Comparison of ENCODE assay signal across 7 cellular contexts in genomic region chr2:219570194-219570923, GRCh38. TPM values are rescaled to one million over a fixed set of nuclear protein-coding genes. Genes with fewer than 3 reads are reported as not detected.
A peak's percentile ranks its signal among the peaks of the same experiment; 100 is the strongest.
DNase-seq lines count a peak whose midpoint lies in the region; ATAC-seq, FAIRE-seq and TF ChIP-seq lines count a peak whose summit lies in the region.

No MANE protein-coding gene starts in this region.

- intact Hi-C loops in Panc1 (cut with micrococcal nuclease; ENCODE audit: unreplicated experiment): no loop called here

- CTCF ChIA-PET in Panc1 (lab: Charles Lee): interaction anchor here (1.2 kb wide), 1 partner anchor 10 kb away, joined by 3 read pairs; no protein-coding TSS in a partner anchor

- H3K4me1 ChIP-seq in Panc1 (ENCODE audit: control insufficient read depth, insufficient read depth, low read length): peaks cover 16% of the 10 kb centered on the region

- H3K27me3 ChIP-seq in Panc1 (ENCODE audit: control insufficient read depth, insufficient read depth, low read length): no peaks in the 10 kb centered on the region

- 0 out of 2 replicates have a peak overlapping the region, but pooled peaks have one; percentile 23 for H3K27ac ChIP-seq in Panc1 (ENCODE audit: low read length)
- H3K27ac ChIP-seq in epithelial cell of prostate: peak overlapping the region; percentile 43

- no peak for FAIRE-seq in GM12892 (lab: Jason Lieb, UNC)

- peak; percentile 21 for DNase-seq in GM12892 (ENCODE audit: insufficient read length)
- DNase-seq in Panc1 (ENCODE audit: low read depth, low spot score): no peak
- no peak for DNase-seq in epithelial cell of prostate (ENCODE audit: low read depth, low spot score)
- DNase-seq in myocyte (ENCODE audit: low read depth): peak; percentile 46
- no peak for DNase-seq in stimulated activated naive CD4-positive, alpha-beta T cell treated with Interleukin-2 at 50 U/mL for 16 hours (lab: John Stamatoyannopoulos, UW)

- POLR2A ChIA-PET in Panc1 (lab: Charles Lee): interaction anchor here (0.6 kb wide), 1 partner anchor 324 kb away, joined by 8 read pairs; no protein-coding TSS in a partner anchor

- BruUV-seq in Panc1 (replicated peaks; lab: Mats Ljungman, UMichigan): no TSS peak

- H3K9me3 ChIP-seq in Panc1 (ENCODE audit: control insufficient read depth, insufficient read depth, low read depth, low read length): no peaks in the 10 kb centered on the region

- TF ChIP-seq POLR2A in GM12892 (IDR thresholded peaks at IDR 0.05; ENCODE audit: low read depth, low read length): no peak

- peak; percentile 79 for ATAC-seq in Panc1
- no peak for ATAC-seq in GM18867 (IDR thresholded peaks at IDR 0.05; ENCODE audit: unreplicated experiment)
- no peak for ATAC-seq in GM18873 (IDR thresholded peaks at IDR 0.05; ENCODE audit: low FRiP score, unreplicated experiment)

- no peaks in the 10 kb centered on the region for H3K36me3 ChIP-seq in Panc1 (ENCODE audit: control insufficient read depth, insufficient read depth, low read length)

- H3K4me3 ChIP-seq in Panc1 (ENCODE audit: low read depth in 2 of 2, low read length in 2 of 2): peak overlapping the region; percentile 49

- TF ChIP-seq CTCF in Panc1 (IDR thresholded peaks at IDR 0.05): no peak

- in situ Hi-C loops in Panc1 (cut with HindIII; ENCODE audit: low pct_unique_long_range_greater_than_20kb, low sequenced_read_pairs): no loop called here

RNA-seq across cellular contexts. Expression of gene OBSL1, which starts 1.0 kb away (rescaled TPM):
- polyA plus RNA-seq in GM12892 (2012; ENCODE audit: missing spikeins): not detected
- 25.5 TPM for total RNA-seq in Panc1 (2021; ENCODE audit: unreplicated experiment)
- 53.9 TPM for polyA plus RNA-seq in Panc1 (2012; ENCODE audit: insufficient read length)
- total RNA-seq in myocyte: 159 and 173 TPM in 2 replicates
- 139 TPM for polyA plus RNA-seq in myocyte (2012)

RNA-seq across cellular contexts. Expression of gene INHA, which starts 1.8 kb away (rescaled TPM):
- polyA plus RNA-seq in GM12892 (2012; ENCODE audit: missing spikeins): not detected
- total RNA-seq in Panc1 (2021; ENCODE audit: unreplicated experiment) (1.2 TPM), myocyte (0.48 and 0.62 TPM in 2 replicates)
- polyA plus RNA-seq in Panc1 (2012; ENCODE audit: insufficient read length): 2.3 TPM
- 1.7 TPM for polyA plus RNA-seq in myocyte (2012)

RNA-seq across cellular contexts. Expression of gene TMEM198, which starts 26.5 kb away (rescaled TPM):
- polyA plus RNA-seq in GM12892 (2012; ENCODE audit: missing spikeins): 0.19 TPM
- total RNA-seq in Panc1 (2021; ENCODE audit: unreplicated experiment) (2.3 TPM), myocyte (5.8 and 9.0 TPM in 2 replicates)
- polyA plus RNA-seq in Panc1 (2012; ENCODE audit: insufficient read length): 3.5 TPM
- 4.5 TPM for polyA plus RNA-seq in myocyte (2012)

RNA-seq across cellular contexts. Expression of gene CHPF, which starts 26.8 kb away (rescaled TPM):
- polyA plus RNA-seq in GM12892 (2012; ENCODE audit: missing spikeins): 0.61 TPM
- total RNA-seq in Panc1 (2021; ENCODE audit: unreplicated experiment): 17.5 TPM
- polyA plus RNA-seq in Panc1 (2012; ENCODE audit: insufficient read length): 30.7 TPM
- 382 and 388 TPM in 2 replicates for total RNA-seq in myocyte
- 301 TPM for polyA plus RNA-seq in myocyte (2012)

RNA-seq across cellular contexts. Expression of gene STK11IP, which starts 27.3 kb away (rescaled TPM):
- 10.4 TPM for polyA plus RNA-seq in GM12892 (2012; ENCODE audit: missing spikeins)
- total RNA-seq in Panc1 (2021; ENCODE audit: unreplicated experiment) (48.2 TPM), myocyte (13.0 and 14.7 TPM in 2 replicates)
- polyA plus RNA-seq in Panc1 (2012; ENCODE audit: insufficient read length): 36.1 TPM
- 22.2 TPM for polyA plus RNA-seq in myocyte (2012)

Comparison
In these comparisons a context has a peak if more than half of its experiments do, and no peak if none do; other contexts are left out.
1. DNase-seq: peak in GM12892 (single experiment) and myocyte (single experiment); none in Panc1 (single experiment), epithelial cell of prostate (single experiment) and stimulated activated naive CD4-positive, alpha-beta T cell treated with Interleukin-2 at 50 U/mL for 16 hours (single experiment).